24 cellular contexts compared by ENCODE assay signal in genomic region chr9:1125741-1126140, GRCh38.
DNase-seq lines count a peak whose midpoint lies in the region; ATAC-seq, FAIRE-seq and TF ChIP-seq lines count a peak whose summit lies in the region.
"Had no signal": no experiment of that assay in that cellular context is flagged by ENCODE, and none has a peak within 500 bp of the region (broad histone marks: within the 10 kb centered on the region; RNA-seq: fewer than 3 reads in every experiment).

No MANE protein-coding gene starts in this region.

- peak; percentile 10 for DNase-seq in astrocyte (ENCODE audit: low read depth)
- DNase-seq in foreskin keratinocyte: peak; percentile 54 to 89
- DNase-seq in smooth muscle cell of the brain vasculature (ENCODE audit: low read depth, low spot score): peak; percentile 2
- no peak for DNase-seq in activated T-cell treated with anti-CD3 and anti-CD28 coated beads, Interleukin-2, amount 50 U/mL, for 1 hour
- DNase-seq in CD8-positive, alpha-beta memory T cell: no peak
- no peak for DNase-seq in stimulated activated CD4-positive, alpha-beta T cell treated with anti-CD3 and anti-CD28 coated beads, Interleukin-4, amount 100 ng/mL, for 4 hours
- DNase-seq: activated CD4-positive, alpha-beta T cell treated with anti-CD3 and anti-CD28 coated beads for 48 hours; activated CD8-positive, alpha-beta memory T cell treated with anti-CD3 and anti-CD28 coated beads, Interleukin-2, amount 10 ng/mL, durations not matched to agents 7 days and 5 days; activated naive CD8-positive, alpha-beta T cell treated with anti-CD3 and anti-CD28 coated beads, Interleukin-2, amount 10 ng/mL, durations not matched to agents 7 days and 5 days; AML-193; dermis blood vessel endothelial cell; DND-41; erythroblast; glutamatergic neuron; MM.1S; NCI-H1436 treated with DMSO at 0.1 percent for 48 hours; NCI-H526 treated with DMSO at 0.1 percent for 48 hours; SW 1271; upper lobe of left lung had no signal

- H2AFZ ChIP-seq in astrocyte (ENCODE audit: low read depth, low read length): no peak overlapping the region

- H3K4me2 ChIP-seq in astrocyte (ENCODE audit: low read length): no peak overlapping the region

- H3K4me3 ChIP-seq in HEK293 (ENCODE audit: low read depth, low read length) (no peak overlapping the region), astrocyte (ENCODE audit: insufficient read depth, low read depth, low read length) (no peak overlapping the region)
- no peak overlapping the region for H3K4me3 ChIP-seq in CD8-positive, alpha-beta memory T cell (ENCODE audit: low read length)
- H3K4me3 ChIP-seq: upper lobe of left lung had no signal

- no peaks in the 10 kb centered on the region for H4K20me1 ChIP-seq in astrocyte (ENCODE audit: insufficient read depth, low read length)

- H3K4me3 Mint-ChIP-seq in astrocyte (ENCODE audit: unreplicated experiment): no peak overlapping the region
- no peak overlapping the region for H3K4me3 Mint-ChIP-seq in CD8-positive, alpha-beta memory T cell
- H3K4me3 Mint-ChIP-seq: activated CD8-positive, alpha-beta memory T cell treated with anti-CD3 and anti-CD28 coated beads, Interleukin-2, amount 10 ng/mL, durations not matched to agents 7 days and 5 days; activated naive CD8-positive, alpha-beta T cell treated with anti-CD3 and anti-CD28 coated beads, Interleukin-2, amount 10 ng/mL, durations not matched to agents 7 days and 5 days had no signal

- H3K27me3 ChIP-seq in astrocyte (ENCODE audit: insufficient read depth, low read length): no peaks in the 10 kb centered on the region
- no peaks in the 10 kb centered on the region for H3K27me3 ChIP-seq in foreskin keratinocyte
- H3K27me3 ChIP-seq in CD8-positive, alpha-beta memory T cell (ENCODE audit: insufficient read depth, low read length, poor library complexity, severe bottlenecking): no peaks in the 10 kb centered on the region
- H3K27me3 ChIP-seq: neutrophil, upper lobe of left lung had no signal

- H3K27me3 Mint-ChIP-seq in astrocyte (ENCODE audit: low read depth, unreplicated experiment): no peaks in the 10 kb centered on the region
- H3K27me3 Mint-ChIP-seq in CD8-positive, alpha-beta memory T cell: peaks cover 0 to 1% of the 10 kb centered on the region in 2 donors
- H3K27me3 Mint-ChIP-seq: activated CD8-positive, alpha-beta memory T cell treated with anti-CD3 and anti-CD28 coated beads, Interleukin-2, amount 10 ng/mL, durations not matched to agents 7 days and 5 days had no signal

- H3K9me3 Mint-ChIP-seq in astrocyte (ENCODE audit: unreplicated experiment): peaks cover 4% of the 10 kb centered on the region
- H3K9me3 Mint-ChIP-seq in CD8-positive, alpha-beta memory T cell: peaks cover 0 to 2% (median 0%) of the 10 kb centered on the region in 5 donors
- H3K9me3 Mint-ChIP-seq: activated naive CD8-positive, alpha-beta T cell treated with anti-CD3 and anti-CD28 coated beads, Interleukin-2, amount 10 ng/mL, durations not matched to agents 7 days and 5 days had no signal

- H3K27ac ChIP-seq in HEK293 (ENCODE audit: extremely low read depth, low read depth, low read length): no peak overlapping the region
- no peak overlapping the region for H3K27ac ChIP-seq in astrocyte (ENCODE audit: low read depth, low read length)
- H3K27ac ChIP-seq in foreskin keratinocyte: peak overlapping the region; percentile 11
- no peak overlapping the region for H3K27ac ChIP-seq in CD8-positive, alpha-beta memory T cell (ENCODE audit: low read depth, low read length)
- H3K27ac ChIP-seq: HL-60, neutrophil, upper lobe of left lung had no signal

- no peaks in the 10 kb centered on the region for H3K79me2 ChIP-seq in astrocyte (ENCODE audit: insufficient read depth, low read length)

- no peaks in the 10 kb centered on the region for H3K9me3 ChIP-seq in HEK293 (ENCODE audit: control insufficient read depth, insufficient read depth, low read depth, low read length)
- H3K9me3 ChIP-seq in astrocyte (ENCODE audit: insufficient read depth, low read depth, low read length): no peaks in the 10 kb centered on the region
- no peaks in the 10 kb centered on the region for H3K9me3 ChIP-seq in CD8-positive, alpha-beta memory T cell (ENCODE audit: low read length)
- H3K9me3 ChIP-seq: neutrophil, upper lobe of left lung had no signal

- no peaks in the 10 kb centered on the region; the same call in 1 of the 2 replicates for H3K4me1 ChIP-seq in HEK293 (ENCODE audit: control insufficient read depth, insufficient read depth, low read length)
- no peaks in the 10 kb centered on the region for H3K4me1 ChIP-seq in astrocyte (ENCODE audit: insufficient read depth, low read length)
- H3K4me1 ChIP-seq in foreskin keratinocyte: no peaks in the 10 kb centered on the region
- no peaks in the 10 kb centered on the region for H3K4me1 ChIP-seq in CD8-positive, alpha-beta memory T cell (ENCODE audit: insufficient read depth, low read length)
- H3K4me1 ChIP-seq: upper lobe of left lung had no signal

- ATAC-seq in foreskin keratinocyte: peak; percentile 83
- ATAC-seq: activated CD8-positive, alpha-beta memory T cell treated with anti-CD3 and anti-CD28 coated beads, Interleukin-2, amount 10 ng/mL, durations not matched to agents 7 days and 5 days; HCT116; Right ventricle myocardium inferior had no signal

- H3K9ac ChIP-seq in astrocyte (ENCODE audit: low read length): no peak overlapping the region

- CTCF ChIA-PET in HEK293 (lab: Yijun Ruan, JAX): interaction anchor here (1.2 to 1.5 kb wide), 2 partner anchors 11 to 116 kb away, joined by 3 read pairs; no protein-coding TSS in a partner anchor
- CTCF ChIA-PET in CD8-positive, alpha-beta memory T cell (lab: Charles Lee): no interaction called here

- TF ChIP-seq CTCF in HEK293 (tag by site-specific recombination; IDR thresholded peaks at IDR 0.05): no peak
- TF ChIP-seq CTCF in astrocyte (IDR thresholded peaks at IDR 0.05; ENCODE audit: insufficient read depth, low read depth, low read length): no peak
- TF ChIP-seq CTCF in foreskin keratinocyte (conservative IDR thresholded peaks at IDR 0.05): no peak

- peak overlapping the region; percentile 82 for H3K27ac Mint-ChIP-seq in astrocyte (ENCODE audit: unreplicated experiment)
- H3K27ac Mint-ChIP-seq in CD8-positive, alpha-beta memory T cell: no peak overlapping the region
- H3K27ac Mint-ChIP-seq: activated CD8-positive, alpha-beta memory T cell treated with anti-CD3 and anti-CD28 coated beads, Interleukin-2, amount 10 ng/mL, durations not matched to agents 7 days and 5 days; activated naive CD8-positive, alpha-beta T cell treated with anti-CD3 and anti-CD28 coated beads, Interleukin-2, amount 10 ng/mL, durations not matched to agents 7 days and 5 days had no signal

- peaks cover 17% of the 10 kb centered on the region for H3K4me1 Mint-ChIP-seq in astrocyte (ENCODE audit: low read depth, unreplicated experiment)
- H3K4me1 Mint-ChIP-seq in CD8-positive, alpha-beta memory T cell: no peaks in the 10 kb centered on the region
- H3K4me1 Mint-ChIP-seq: activated CD8-positive, alpha-beta memory T cell treated with anti-CD3 and anti-CD28 coated beads, Interleukin-2, amount 10 ng/mL, durations not matched to agents 7 days and 5 days; activated naive CD8-positive, alpha-beta T cell treated with anti-CD3 and anti-CD28 coated beads, Interleukin-2, amount 10 ng/mL, durations not matched to agents 7 days and 5 days had no signal

- H3K36me3 Mint-ChIP-seq in astrocyte (ENCODE audit: low read depth, unreplicated experiment): peaks cover 2% of the 10 kb centered on the region
- no peaks in the 10 kb centered on the region for H3K36me3 Mint-ChIP-seq in CD8-positive, alpha-beta memory T cell
- H3K36me3 Mint-ChIP-seq: activated CD8-positive, alpha-beta memory T cell treated with anti-CD3 and anti-CD28 coated beads, Interleukin-2, amount 10 ng/mL, durations not matched to agents 7 days and 5 days; activated naive CD8-positive, alpha-beta T cell treated with anti-CD3 and anti-CD28 coated beads, Interleukin-2, amount 10 ng/mL, durations not matched to agents 7 days and 5 days had no signal

- FAIRE-seq in astrocyte (lab: Jason Lieb, UNC): no peak

- H3K36me3 ChIP-seq in HEK293 (ENCODE audit: control insufficient read depth in 2 of 2, insufficient read depth in 1 of 2, low read length in 2 of 2): no peaks in the 10 kb centered on the region
- H3K36me3 ChIP-seq in astrocyte (ENCODE audit: insufficient read depth, low read length): no peaks in the 10 kb centered on the region
- H3K36me3 ChIP-seq in CD8-positive, alpha-beta memory T cell (ENCODE audit: insufficient read depth, low read length): no peaks in the 10 kb centered on the region
- H3K36me3 ChIP-seq: neutrophil, upper lobe of left lung had no signal

- POLR2A ChIA-PET in HEK293 (lab: Yijun Ruan, JAX): no interaction called here
- POLR2A ChIA-PET in CD8-positive, alpha-beta memory T cell (lab: Charles Lee): no interaction called here

TF ChIP-seq in HEK293, 187 proteins besides CTCF, POLR2A, EP300 and RAD21 (continues in another document):
- TF ChIP-seq, protein P1, sequence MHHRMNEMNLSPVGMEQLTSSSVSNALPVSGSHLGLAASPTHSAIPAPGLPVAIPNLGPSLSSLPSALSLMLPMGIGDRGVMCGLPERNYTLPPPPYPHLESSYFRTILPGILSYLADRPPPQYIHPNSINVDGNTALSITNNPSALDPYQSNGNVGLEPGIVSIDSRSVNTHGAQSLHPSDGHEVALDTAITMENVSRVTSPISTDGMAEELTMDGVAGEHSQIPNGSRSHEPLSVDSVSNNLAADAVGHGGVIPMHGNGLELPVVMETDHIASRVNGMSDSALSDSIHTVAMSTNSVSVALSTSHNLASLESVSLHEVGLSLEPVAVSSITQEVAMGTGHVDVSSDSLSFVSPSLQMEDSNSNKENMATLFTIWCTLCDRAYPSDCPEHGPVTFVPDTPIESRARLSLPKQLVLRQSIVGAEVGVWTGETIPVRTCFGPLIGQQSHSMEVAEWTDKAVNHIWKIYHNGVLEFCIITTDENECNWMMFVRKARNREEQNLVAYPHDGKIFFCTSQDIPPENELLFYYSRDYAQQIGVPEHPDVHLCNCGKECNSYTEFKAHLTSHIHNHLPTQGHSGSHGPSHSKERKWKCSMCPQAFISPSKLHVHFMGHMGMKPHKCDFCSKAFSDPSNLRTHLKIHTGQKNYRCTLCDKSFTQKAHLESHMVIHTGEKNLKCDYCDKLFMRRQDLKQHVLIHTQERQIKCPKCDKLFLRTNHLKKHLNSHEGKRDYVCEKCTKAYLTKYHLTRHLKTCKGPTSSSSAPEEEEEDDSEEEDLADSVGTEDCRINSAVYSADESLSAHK (tag by site-specific recombination; IDR thresholded peaks at IDR 0.05): no peak
- no peak for TF ChIP-seq ZNF510 (tag by site-specific recombination; IDR thresholded peaks at IDR 0.05; ENCODE audit: insufficient replicate concordance)
- no peak for TF ChIP-seq ZFP69B (tag by site-specific recombination; IDR thresholded peaks at IDR 0.05)
- TF ChIP-seq ZNF223 (tag by site-specific recombination; IDR thresholded peaks at IDR 0.05): no peak
- no peak for TF ChIP-seq ZNF2 (tag by site-specific recombination; IDR thresholded peaks at IDR 0.05)
- TF ChIP-seq ZNF596 (tag by site-specific recombination; IDR thresholded peaks at IDR 0.05): no peak

Comparison
In these comparisons a context has a peak if more than half of its experiments do, and no peak if none do; other contexts are left out.
1. DNase-seq: peak in astrocyte (single experiment), foreskin keratinocyte (2 of 2) and smooth muscle cell of the brain vasculature (single experiment); none in activated T-cell treated with anti-CD3 and anti-CD28 coated beads, Interleukin-2, amount 50 U/mL, for 1 hour (single experiment), CD8-positive, alpha-beta memory T cell (0 of 5) and stimulated activated CD4-positive, alpha-beta T cell treated with anti-CD3 and anti-CD28 coated beads, Interleukin-4, amount 100 ng/mL, for 4 hours (0 of 2).